6 cellular contexts compared by ENCODE assay signal in genomic region chr2:186466743-186467142, GRCh38.
"Had no signal": no experiment of that assay in that cellular context is flagged by ENCODE, and none has a peak within 500 bp of the region (broad histone marks: within the 10 kb centered on the region; RNA-seq: fewer than 3 reads in every experiment).

No MANE protein-coding gene starts in this region.

- DNase-seq: GDM1 had no signal

- FAIRE-seq: GM12891, GM12892, GM18507, GM19239 had no signal

- ATAC-seq: GM12878 had no signal

- H3K4me3 ChIP-seq: GM12878 had no signal
